10 cellular contexts compared by ENCODE assay signal in genomic region chr3:170054204-170054603, GRCh38. TPM values are rescaled to one million over a fixed set of nuclear protein-coding genes. Genes with fewer than 3 reads are reported as not detected.
DNase-seq lines count a peak whose midpoint lies in the region; TF ChIP-seq lines count a peak whose summit lies in the region.
"Had no signal": no experiment of that assay in that cellular context is flagged by ENCODE, and none has a peak within 500 bp of the region (broad histone marks: within the 10 kb centered on the region; RNA-seq: fewer than 3 reads in every experiment).

No MANE protein-coding gene starts in this region.

- H3K4me3 ChIP-seq in cardiac fibroblast (replicated peaks in 1 of 2; ENCODE audit: low read depth in 2 of 2, low read length in 2 of 2) (no peak overlapping the region), parathyroid adenoma (ENCODE audit: low read depth, low read length) (no peak overlapping the region), uterus (no peak overlapping the region)

- H3K9ac ChIP-seq in parathyroid adenoma: no peak overlapping the region

- no peaks in the 10 kb centered on the region for H3K27me3 ChIP-seq in parathyroid adenoma (ENCODE audit: control insufficient read depth, insufficient read depth, low read length)
- H3K27me3 ChIP-seq in uterus: no peaks in the 10 kb centered on the region

- no peak for TF ChIP-seq POLR2A in uterus (IDR thresholded peaks at IDR 0.05)

- H2AFZ ChIP-seq in parathyroid adenoma: no peak overlapping the region

- H3K4me1 ChIP-seq in parathyroid adenoma (peaks cover 50% of the 10 kb centered on the region), uterus (no peaks in the 10 kb centered on the region)

- TF ChIP-seq CTCF in cardiac fibroblast (IDR thresholded peaks at IDR 0.05; ENCODE audit: low read depth, low read length) (peak; percentile 22), parathyroid adenoma (IDR thresholded peaks at IDR 0.05) (peak; percentile 43), uterus (IDR thresholded peaks at IDR 0.05) (no peak)

- H3K4me2 ChIP-seq in parathyroid adenoma (ENCODE audit: low read length): no peak overlapping the region

- H3K9me3 ChIP-seq in parathyroid adenoma (ENCODE audit: control insufficient read depth, low read length) (no peaks in the 10 kb centered on the region), uterus (no peaks in the 10 kb centered on the region)

- DNase-seq in NCI-H2171 treated with DMSO at 0.1 percent for 48 hours (lab: John Stamatoyannopoulos, UW) (peak; percentile 10), NCI-H2171 (lab: John Stamatoyannopoulos, UW) (no peak), M059J (ENCODE audit: low read depth) (peak; percentile 43), cardiac fibroblast (ENCODE audit: low read depth in 2 of 2) (peak in 1 of 2 donors; percentile 30), uterus (no peak), SHP77 (lab: John Stamatoyannopoulos, UW) (no peak)
- DNase-seq in activated CD4-positive, alpha-beta T cell treated with anti-CD3 and anti-CD28 coated beads, Interleukin-2, amount 50 U/mL, for 1 hour: no peak
- DNase-seq: KG1, T-cell had no signal

- intact Hi-C loops in uterus (cut with DNase I; ENCODE audit: low total_unique reads): no loop called here

- H3K79me2 ChIP-seq in parathyroid adenoma: peaks cover 60% of the 10 kb centered on the region

- H3K27ac ChIP-seq in parathyroid adenoma (no peak overlapping the region), uterus (no peak overlapping the region)

- no peaks in the 10 kb centered on the region for H3K36me3 ChIP-seq in parathyroid adenoma (ENCODE audit: control insufficient read depth, insufficient read depth, low read length)
- H3K36me3 ChIP-seq in uterus: no peaks in the 10 kb centered on the region

RNA-seq across cellular contexts. Expression of gene GPR160, which starts 16.4 kb away (rescaled TPM):
- total RNA-seq in M059J (2014; rRNA removed; shearing (Covaris generic)): 3.4 and 10.2 TPM in 2 replicates
- total RNA-seq in uterus: 10 to 100 TPM in 1 of 4 donors, 1 to 10 TPM in 2, not detected in 1; 2.6 to 21.0 (median 8.6) TPM

Comparison
In these comparisons a context has a peak if more than half of its experiments do, and no peak if none do; other contexts are left out.
1. DNase-seq: peak in NCI-H2171 treated with DMSO at 0.1 percent for 48 hours (single experiment) and M059J (single experiment); none in NCI-H2171 (single experiment), activated CD4-positive, alpha-beta T cell treated with anti-CD3 and anti-CD28 coated beads, Interleukin-2, amount 50 U/mL, for 1 hour (single experiment), uterus (0 of 2) and SHP77 (0 of 2).
2. CTCF ChIP-seq: peak in cardiac fibroblast (single experiment) and parathyroid adenoma (single experiment); none in uterus (0 of 4).